Comparison of ENCODE assay signal across 1 cellular context in the genomic region with DNA sequence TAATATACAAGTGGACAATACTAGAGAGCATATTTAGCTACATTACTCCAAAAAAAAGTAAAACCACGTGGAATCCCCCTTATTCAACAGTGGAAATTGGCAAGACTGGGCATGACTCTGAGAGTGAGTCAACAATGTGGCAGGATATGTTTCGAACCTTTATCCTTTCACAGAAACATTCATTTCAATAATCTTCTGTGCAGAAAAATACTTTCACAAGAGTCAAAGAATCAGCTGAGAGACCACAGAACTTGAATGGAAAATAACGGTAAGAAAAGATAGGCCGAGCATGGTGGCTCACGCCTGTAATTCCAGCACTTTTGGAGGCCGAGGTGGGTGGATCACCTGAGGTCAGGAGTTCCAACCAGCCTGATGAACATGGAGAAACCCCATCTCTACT.
TF ChIP-seq lines count a peak whose summit lies in the region.

No MANE protein-coding gene starts in this region.

TF ChIP-seq in GM12878, 131 proteins besides CTCF, POLR2A, EP300 and RAD21 (continued from another document and continues in another):
- TF ChIP-seq, protein P1, sequence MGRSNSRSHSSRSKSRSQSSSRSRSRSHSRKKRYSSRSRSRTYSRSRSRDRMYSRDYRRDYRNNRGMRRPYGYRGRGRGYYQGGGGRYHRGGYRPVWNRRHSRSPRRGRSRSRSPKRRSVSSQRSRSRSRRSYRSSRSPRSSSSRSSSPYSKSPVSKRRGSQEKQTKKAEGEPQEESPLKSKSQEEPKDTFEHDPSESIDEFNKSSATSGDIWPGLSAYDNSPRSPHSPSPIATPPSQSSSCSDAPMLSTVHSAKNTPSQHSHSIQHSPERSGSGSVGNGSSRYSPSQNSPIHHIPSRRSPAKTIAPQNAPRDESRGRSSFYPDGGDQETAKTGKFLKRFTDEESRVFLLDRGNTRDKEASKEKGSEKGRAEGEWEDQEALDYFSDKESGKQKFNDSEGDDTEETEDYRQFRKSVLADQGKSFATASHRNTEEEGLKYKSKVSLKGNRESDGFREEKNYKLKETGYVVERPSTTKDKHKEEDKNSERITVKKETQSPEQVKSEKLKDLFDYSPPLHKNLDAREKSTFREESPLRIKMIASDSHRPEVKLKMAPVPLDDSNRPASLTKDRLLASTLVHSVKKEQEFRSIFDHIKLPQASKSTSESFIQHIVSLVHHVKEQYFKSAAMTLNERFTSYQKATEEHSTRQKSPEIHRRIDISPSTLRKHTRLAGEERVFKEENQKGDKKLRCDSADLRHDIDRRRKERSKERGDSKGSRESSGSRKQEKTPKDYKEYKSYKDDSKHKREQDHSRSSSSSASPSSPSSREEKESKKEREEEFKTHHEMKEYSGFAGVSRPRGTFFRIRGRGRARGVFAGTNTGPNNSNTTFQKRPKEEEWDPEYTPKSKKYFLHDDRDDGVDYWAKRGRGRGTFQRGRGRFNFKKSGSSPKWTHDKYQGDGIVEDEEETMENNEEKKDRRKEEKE (IDR thresholded peaks at IDR 0.05) = no peak
- TF ChIP-seq SIN3A (IDR thresholded peaks at IDR 0.05; ENCODE audit: low read depth, low read length) = no peak
- no peak for TF ChIP-seq NR2C2 (IDR thresholded peaks at IDR 0.05; ENCODE audit: borderline replicate concordance, control insufficient read depth, insufficient read length, low read depth)
- TF ChIP-seq, protein P2, sequence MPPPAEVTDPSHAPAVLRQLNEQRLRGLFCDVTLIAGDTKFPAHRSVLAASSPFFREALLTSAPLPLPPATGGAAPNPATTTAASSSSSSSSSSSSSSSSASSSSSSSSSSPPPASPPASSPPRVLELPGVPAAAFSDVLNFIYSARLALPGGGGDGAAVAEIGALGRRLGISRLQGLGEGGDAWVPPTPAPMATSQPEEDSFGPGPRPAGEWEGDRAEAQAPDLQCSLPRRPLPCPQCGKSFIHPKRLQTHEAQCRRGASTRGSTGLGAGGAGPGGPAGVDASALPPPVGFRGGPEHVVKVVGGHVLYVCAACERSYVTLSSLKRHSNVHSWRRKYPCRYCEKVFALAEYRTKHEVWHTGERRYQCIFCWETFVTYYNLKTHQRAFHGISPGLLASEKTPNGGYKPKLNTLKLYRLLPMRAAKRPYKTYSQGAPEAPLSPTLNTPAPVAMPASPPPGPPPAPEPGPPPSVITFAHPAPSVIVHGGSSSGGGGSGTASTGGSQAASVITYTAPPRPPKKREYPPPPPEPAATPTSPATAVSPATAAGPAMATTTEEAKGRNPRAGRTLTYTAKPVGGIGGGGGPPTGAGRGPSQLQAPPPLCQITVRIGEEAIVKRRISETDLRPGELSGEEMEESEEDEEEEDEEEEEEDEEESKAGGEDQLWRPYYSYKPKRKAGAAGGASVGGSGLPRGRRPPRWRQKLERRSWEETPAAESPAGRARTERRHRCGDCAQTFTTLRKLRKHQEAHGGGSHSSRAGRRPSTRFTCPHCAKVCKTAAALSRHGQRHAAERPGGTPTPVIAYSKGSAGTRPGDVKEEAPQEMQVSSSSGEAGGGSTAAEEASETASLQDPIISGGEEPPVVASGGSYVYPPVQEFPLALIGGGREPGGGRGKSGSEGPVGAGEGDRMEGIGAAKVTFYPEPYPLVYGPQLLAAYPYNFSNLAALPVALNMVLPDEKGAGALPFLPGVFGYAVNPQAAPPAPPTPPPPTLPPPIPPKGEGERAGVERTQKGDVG (CRISPR knock-in tag; IDR thresholded peaks at IDR 0.05) = no peak
- TF ChIP-seq NFIC (IDR thresholded peaks at IDR 0.05; ENCODE audit: low read depth, low read length) = peak; percentile 93
- TF ChIP-seq, protein P3, sequence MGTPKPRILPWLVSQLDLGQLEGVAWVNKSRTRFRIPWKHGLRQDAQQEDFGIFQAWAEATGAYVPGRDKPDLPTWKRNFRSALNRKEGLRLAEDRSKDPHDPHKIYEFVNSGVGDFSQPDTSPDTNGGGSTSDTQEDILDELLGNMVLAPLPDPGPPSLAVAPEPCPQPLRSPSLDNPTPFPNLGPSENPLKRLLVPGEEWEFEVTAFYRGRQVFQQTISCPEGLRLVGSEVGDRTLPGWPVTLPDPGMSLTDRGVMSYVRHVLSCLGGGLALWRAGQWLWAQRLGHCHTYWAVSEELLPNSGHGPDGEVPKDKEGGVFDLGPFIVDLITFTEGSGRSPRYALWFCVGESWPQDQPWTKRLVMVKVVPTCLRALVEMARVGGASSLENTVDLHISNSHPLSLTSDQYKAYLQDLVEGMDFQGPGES (IDR thresholded peaks at IDR 0.05) = no peak
- 0 out of 2 replicates have a peak, but pooled peaks have one; percentile 45 for TF ChIP-seq MEF2A (IDR thresholded peaks at IDR 0.05; ENCODE audit: insufficient read depth, low read depth, low read length)
- TF ChIP-seq CBFB (IDR thresholded peaks at IDR 0.05; ENCODE audit: low read depth) = no peak
- TF ChIP-seq TCF3 (IDR thresholded peaks at IDR 0.05; ENCODE audit: borderline replicate concordance, insufficient read depth, low read depth, low read length) = peak; percentile 51; the same call in 1 of the 2 replicates
- TF ChIP-seq NR2F1 (conservative IDR thresholded peaks at IDR 0.05) = no peak
- no peak for TF ChIP-seq ZNF384 (IDR thresholded peaks at IDR 0.05; ENCODE audit: borderline replicate concordance, low read depth, low read length)
- peak in 1 of 2 experiments; percentile 66; a peak in 1 of 4 replicates for TF ChIP-seq CEBPB (IDR thresholded peaks at IDR 0.05; ENCODE audit: borderline replicate concordance in 1 of 2, low read depth in 2 of 2, low read length in 2 of 2)
- no peak for TF ChIP-seq ZNF217 (IDR thresholded peaks at IDR 0.05)
- TF ChIP-seq CREM (IDR thresholded peaks at IDR 0.05; ENCODE audit: low read depth) = peak; percentile 82
- no peak for TF ChIP-seq EZH2 (IDR thresholded peaks at IDR 0.05; ENCODE audit: borderline replicate concordance, control insufficient read depth, low read depth, low read length)
- no peak for TF ChIP-seq SREBF2 (IDR thresholded peaks at IDR 0.05; ENCODE audit: low read length)
- TF ChIP-seq MEF2B (IDR thresholded peaks at IDR 0.05; ENCODE audit: partially characterized antibody, poor library complexity, severe bottlenecking) = no peak
- no peak for TF ChIP-seq ZNF24 (IDR thresholded peaks at IDR 0.05)
- TF ChIP-seq, protein P4, sequence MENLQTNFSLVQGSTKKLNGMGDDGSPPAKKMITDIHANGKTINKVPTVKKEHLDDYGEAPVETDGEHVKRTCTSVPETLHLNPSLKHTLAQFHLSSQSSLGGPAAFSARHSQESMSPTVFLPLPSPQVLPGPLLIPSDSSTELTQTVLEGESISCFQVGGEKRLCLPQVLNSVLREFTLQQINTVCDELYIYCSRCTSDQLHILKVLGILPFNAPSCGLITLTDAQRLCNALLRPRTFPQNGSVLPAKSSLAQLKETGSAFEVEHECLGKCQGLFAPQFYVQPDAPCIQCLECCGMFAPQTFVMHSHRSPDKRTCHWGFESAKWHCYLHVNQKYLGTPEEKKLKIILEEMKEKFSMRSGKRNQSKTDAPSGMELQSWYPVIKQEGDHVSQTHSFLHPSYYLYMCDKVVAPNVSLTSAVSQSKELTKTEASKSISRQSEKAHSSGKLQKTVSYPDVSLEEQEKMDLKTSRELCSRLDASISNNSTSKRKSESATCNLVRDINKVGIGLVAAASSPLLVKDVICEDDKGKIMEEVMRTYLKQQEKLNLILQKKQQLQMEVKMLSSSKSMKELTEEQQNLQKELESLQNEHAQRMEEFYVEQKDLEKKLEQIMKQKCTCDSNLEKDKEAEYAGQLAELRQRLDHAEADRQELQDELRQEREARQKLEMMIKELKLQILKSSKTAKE (IDR thresholded peaks at IDR 0.05; ENCODE audit: low read depth, poor library complexity, severe bottlenecking) = peak; percentile 82
- TF ChIP-seq, protein P5, sequence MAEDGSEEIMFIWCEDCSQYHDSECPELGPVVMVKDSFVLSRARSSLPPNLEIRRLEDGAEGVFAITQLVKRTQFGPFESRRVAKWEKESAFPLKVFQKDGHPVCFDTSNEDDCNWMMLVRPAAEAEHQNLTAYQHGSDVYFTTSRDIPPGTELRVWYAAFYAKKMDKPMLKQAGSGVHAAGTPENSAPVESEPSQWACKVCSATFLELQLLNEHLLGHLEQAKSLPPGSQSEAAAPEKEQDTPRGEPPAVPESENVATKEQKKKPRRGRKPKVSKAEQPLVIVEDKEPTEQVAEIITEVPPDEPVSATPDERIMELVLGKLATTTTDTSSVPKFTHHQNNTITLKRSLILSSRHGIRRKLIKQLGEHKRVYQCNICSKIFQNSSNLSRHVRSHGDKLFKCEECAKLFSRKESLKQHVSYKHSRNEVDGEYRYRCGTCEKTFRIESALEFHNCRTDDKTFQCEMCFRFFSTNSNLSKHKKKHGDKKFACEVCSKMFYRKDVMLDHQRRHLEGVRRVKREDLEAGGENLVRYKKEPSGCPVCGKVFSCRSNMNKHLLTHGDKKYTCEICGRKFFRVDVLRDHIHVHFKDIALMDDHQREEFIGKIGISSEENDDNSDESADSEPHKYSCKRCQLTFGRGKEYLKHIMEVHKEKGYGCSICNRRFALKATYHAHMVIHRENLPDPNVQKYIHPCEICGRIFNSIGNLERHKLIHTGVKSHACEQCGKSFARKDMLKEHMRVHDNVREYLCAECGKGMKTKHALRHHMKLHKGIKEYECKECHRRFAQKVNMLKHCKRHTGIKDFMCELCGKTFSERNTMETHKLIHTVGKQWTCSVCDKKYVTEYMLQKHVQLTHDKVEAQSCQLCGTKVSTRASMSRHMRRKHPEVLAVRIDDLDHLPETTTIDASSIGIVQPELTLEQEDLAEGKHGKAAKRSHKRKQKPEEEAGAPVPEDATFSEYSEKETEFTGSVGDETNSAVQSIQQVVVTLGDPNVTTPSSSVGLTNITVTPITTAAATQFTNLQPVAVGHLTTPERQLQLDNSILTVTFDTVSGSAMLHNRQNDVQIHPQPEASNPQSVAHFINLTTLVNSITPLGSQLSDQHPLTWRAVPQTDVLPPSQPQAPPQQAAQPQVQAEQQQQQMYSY (CRISPR knock-in tag; IDR thresholded peaks at IDR 0.05) = no peak
- TF ChIP-seq BCL11A (IDR thresholded peaks at IDR 0.05; ENCODE audit: low read depth, low read length) = peak; percentile 86
- TF ChIP-seq RBBP5 (conservative IDR thresholded peaks at IDR 0.05) = no peak
- peak; percentile 68; the same call in 1 of the 2 replicates for TF ChIP-seq IRF4 (IDR thresholded peaks at IDR 0.05; ENCODE audit: low read depth, low read length)
- no peak for TF ChIP-seq RFX5 (IDR thresholded peaks at IDR 0.05; ENCODE audit: low read depth, low read length)
- TF ChIP-seq MYC (IDR thresholded peaks at IDR 0.05; ENCODE audit: insufficient read depth, insufficient read length, insufficient replicate concordance, low read length, severe bottlenecking) = no peak
- no peak for TF ChIP-seq POLR2AphosphoS2 (IDR thresholded peaks at IDR 0.05; ENCODE audit: low read depth, low read length)
- TF ChIP-seq MTA2 (IDR thresholded peaks at IDR 0.05; ENCODE audit: low read depth) = peak; percentile 57; the same call in 1 of the 2 replicates
- no peak for TF ChIP-seq STAT3 (IDR thresholded peaks at IDR 0.05; ENCODE audit: low read depth, low read length)
- no peak for TF ChIP-seq SUZ12 (IDR thresholded peaks at IDR 0.05; ENCODE audit: unreplicated experiment)
- no peak for TF ChIP-seq GATAD2B (conservative IDR thresholded peaks at IDR 0.05; ENCODE audit: low read depth)
- no peak for TF ChIP-seq CBX5 (IDR thresholded peaks at IDR 0.05; ENCODE audit: low read depth)
- no peak for TF ChIP-seq NFYA (IDR thresholded peaks at IDR 0.05; ENCODE audit: borderline replicate concordance, low read depth, low read length)
- TF ChIP-seq, protein P6, sequence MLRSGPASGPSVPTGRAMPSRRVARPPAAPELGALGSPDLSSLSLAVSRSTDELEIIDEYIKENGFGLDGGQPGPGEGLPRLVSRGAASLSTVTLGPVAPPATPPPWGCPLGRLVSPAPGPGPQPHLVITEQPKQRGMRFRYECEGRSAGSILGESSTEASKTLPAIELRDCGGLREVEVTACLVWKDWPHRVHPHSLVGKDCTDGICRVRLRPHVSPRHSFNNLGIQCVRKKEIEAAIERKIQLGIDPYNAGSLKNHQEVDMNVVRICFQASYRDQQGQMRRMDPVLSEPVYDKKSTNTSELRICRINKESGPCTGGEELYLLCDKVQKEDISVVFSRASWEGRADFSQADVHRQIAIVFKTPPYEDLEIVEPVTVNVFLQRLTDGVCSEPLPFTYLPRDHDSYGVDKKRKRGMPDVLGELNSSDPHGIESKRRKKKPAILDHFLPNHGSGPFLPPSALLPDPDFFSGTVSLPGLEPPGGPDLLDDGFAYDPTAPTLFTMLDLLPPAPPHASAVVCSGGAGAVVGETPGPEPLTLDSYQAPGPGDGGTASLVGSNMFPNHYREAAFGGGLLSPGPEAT (IDR thresholded peaks at IDR 0.05; ENCODE audit: low read depth) = peak; percentile 77; the same call in 1 of the 2 replicates
- peak; percentile 29 to 46; a peak in 2 of 4 replicates for TF ChIP-seq BHLHE40 (IDR thresholded peaks at IDR 0.05; ENCODE audit: borderline replicate concordance in 1 of 2, low read depth in 2 of 2, low read length in 1 of 2)
- no peak for TF ChIP-seq TAF1 (IDR thresholded peaks at IDR 0.05; ENCODE audit: borderline replicate concordance, low read depth, low read length)
- no peak for TF ChIP-seq SMAD1 (IDR thresholded peaks at IDR 0.05; ENCODE audit: low read depth, partially characterized antibody)
- TF ChIP-seq, protein P7, sequence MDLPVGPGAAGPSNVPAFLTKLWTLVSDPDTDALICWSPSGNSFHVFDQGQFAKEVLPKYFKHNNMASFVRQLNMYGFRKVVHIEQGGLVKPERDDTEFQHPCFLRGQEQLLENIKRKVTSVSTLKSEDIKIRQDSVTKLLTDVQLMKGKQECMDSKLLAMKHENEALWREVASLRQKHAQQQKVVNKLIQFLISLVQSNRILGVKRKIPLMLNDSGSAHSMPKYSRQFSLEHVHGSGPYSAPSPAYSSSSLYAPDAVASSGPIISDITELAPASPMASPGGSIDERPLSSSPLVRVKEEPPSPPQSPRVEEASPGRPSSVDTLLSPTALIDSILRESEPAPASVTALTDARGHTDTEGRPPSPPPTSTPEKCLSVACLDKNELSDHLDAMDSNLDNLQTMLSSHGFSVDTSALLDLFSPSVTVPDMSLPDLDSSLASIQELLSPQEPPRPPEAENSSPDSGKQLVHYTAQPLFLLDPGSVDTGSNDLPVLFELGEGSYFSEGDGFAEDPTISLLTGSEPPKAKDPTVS (IDR thresholded peaks at IDR 0.05; ENCODE audit: low read depth, low read length) = no peak
- no peak for TF ChIP-seq SMC3 (IDR thresholded peaks at IDR 0.05; ENCODE audit: borderline replicate concordance, low read length)
- no peak for TF ChIP-seq BRCA1 (IDR thresholded peaks at IDR 0.05; ENCODE audit: low read depth, low read length)
- no peak for TF ChIP-seq YY1 (IDR thresholded peaks at IDR 0.05; ENCODE audit: low read depth, low read length)
- TF ChIP-seq TBL1XR1 (IDR thresholded peaks at IDR 0.05; ENCODE audit: low read depth, low read length) = no peak
